In genomic region chr11:122618927-122619326, GRCh38 we compare ENCODE assay signal across 5 cellular contexts.
"Had no signal": no experiment of that assay in that cellular context is flagged by ENCODE, and none has a peak within 500 bp of the region (broad histone marks: within the 10 kb centered on the region; RNA-seq: fewer than 3 reads in every experiment).

No MANE protein-coding gene starts in this region.

- H3K27ac Mint-ChIP-seq: IgD-negative memory B cell had no signal

- H3K4me3 ChIP-seq: K562 had no signal

- H3K4me3 Mint-ChIP-seq: IgD-negative memory B cell had no signal

- H3K4me1 Mint-ChIP-seq: IgD-negative memory B cell had no signal

- ATAC-seq: HepG2, K562 had no signal

- H3K27ac ChIP-seq: HL-60 had no signal

- DNase-seq: KBM-7 had no signal
